In the genomic region with DNA sequence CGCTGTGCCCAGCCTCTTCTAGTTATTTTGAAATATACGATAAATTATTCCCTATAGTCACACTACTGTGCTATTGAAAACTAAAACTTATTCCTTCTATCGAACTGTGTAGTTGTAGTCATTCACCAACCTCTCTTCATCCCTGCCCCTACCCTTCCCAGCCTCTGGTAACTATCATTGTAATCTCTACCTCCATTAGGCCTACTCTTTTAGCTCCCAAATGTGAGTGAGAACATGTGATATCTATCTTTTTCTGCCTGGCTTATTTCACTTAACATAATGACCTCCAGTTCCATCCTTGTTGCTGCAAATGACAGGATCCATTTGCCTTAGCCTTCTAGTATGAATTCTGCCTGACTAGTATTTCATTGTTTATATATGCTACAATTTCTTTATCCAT, we compare ENCODE assay signal across 9 cellular contexts.
"Had no signal": no experiment of that assay in that cellular context is flagged by ENCODE, and none has a peak within 500 bp of the region (broad histone marks: within the 10 kb centered on the region; RNA-seq: fewer than 3 reads in every experiment).

No MANE protein-coding gene starts in this region.

- H3K27ac ChIP-seq: HL-60, KMS-11 had no signal

- H3K9ac ChIP-seq: KMS-11 had no signal

- ATAC-seq: GM23338, HCT116, HepG2 had no signal

- H3K4me1 ChIP-seq: HAP-1 had no signal

- H3K4me2 ChIP-seq: GM23338, KMS-11 had no signal

- H3K36me3 ChIP-seq: HAP-1 had no signal

- H3K4me3 Mint-ChIP-seq: GM23338, HFFc6, IgD-negative memory B cell had no signal

- H2AFZ ChIP-seq: GM23338 had no signal

- DNase-seq: HFFc6, KBM-7 had no signal

- H3K36me3 Mint-ChIP-seq: IgD-negative memory B cell had no signal

- H3K27ac Mint-ChIP-seq: GM23338, HFFc6, IgD-negative memory B cell had no signal

- H3K4me3 ChIP-seq: GM23338, HAP-1 had no signal
